In the genomic region with DNA sequence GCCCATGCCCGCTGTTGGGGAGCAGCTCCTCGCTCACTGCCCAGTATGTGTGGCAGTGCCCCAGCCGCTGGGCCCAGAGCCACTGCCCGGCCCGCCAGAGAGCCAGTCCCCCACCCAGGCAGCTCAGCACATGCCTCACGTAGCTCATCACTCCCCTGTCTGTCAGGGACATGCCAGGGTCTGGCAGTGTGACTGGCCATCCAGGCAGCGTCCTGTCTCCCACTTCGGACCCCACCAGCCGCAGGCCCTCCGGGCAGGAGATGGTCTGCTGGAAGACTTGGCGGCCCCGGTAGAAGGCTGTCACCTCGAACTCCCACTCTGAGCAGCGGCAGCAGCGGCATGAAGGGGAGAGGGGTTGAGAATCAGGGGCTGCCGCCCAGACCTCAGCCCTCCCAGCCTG, we compare ENCODE assay signal across 1 cellular context.
TF ChIP-seq lines count a peak whose summit lies in the region.

No MANE protein-coding gene starts in this region.

TF ChIP-seq in H1, 55 proteins besides CTCF, POLR2A, EP300 and RAD21:
- TF ChIP-seq SIX5 (IDR thresholded peaks at IDR 0.05; ENCODE audit: low read depth, low read length) (no peak), TBP (IDR thresholded peaks at IDR 0.05; ENCODE audit: low read depth, low read length) (no peak), GTF2F1 (IDR thresholded peaks at IDR 0.05; ENCODE audit: borderline replicate concordance, low read depth, low read length) (no peak), TEAD4 (IDR thresholded peaks at IDR 0.05; ENCODE audit: low read depth, low read length) (no peak), POLR2AphosphoS5 (IDR thresholded peaks at IDR 0.05; ENCODE audit: low read depth, low read length) (0 out of 2 replicates have a peak, but pooled peaks have one; percentile 15), NRF1 (IDR thresholded peaks at IDR 0.05; ENCODE audit: low read depth, low read length) (no peak)
- TF ChIP-seq, protein P1, sequence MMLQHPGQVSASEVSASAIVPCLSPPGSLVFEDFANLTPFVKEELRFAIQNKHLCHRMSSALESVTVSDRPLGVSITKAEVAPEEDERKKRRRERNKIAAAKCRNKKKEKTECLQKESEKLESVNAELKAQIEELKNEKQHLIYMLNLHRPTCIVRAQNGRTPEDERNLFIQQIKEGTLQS (IDR thresholded peaks at IDR 0.05; ENCODE audit: insufficient read depth, low read depth, low read length), result no peak
